19 cellular contexts compared by ENCODE assay signal in genomic region chr5:165502893-165503696, GRCh38.
DNase-seq lines count a peak whose midpoint lies in the region; ATAC-seq and TF ChIP-seq lines count a peak whose summit lies in the region.
"Had no signal": no experiment of that assay in that cellular context is flagged by ENCODE, and none has a peak within 500 bp of the region (broad histone marks: within the 10 kb centered on the region; RNA-seq: fewer than 3 reads in every experiment).

No MANE protein-coding gene starts in this region.

- H3K79me2 ChIP-seq in H9 (ENCODE audit: insufficient read depth, low read length), result no peaks in the 10 kb centered on the region

- H3K4me2 ChIP-seq in H9 (ENCODE audit: insufficient read depth, insufficient read length, low read length), result no peak overlapping the region

- no peaks in the 10 kb centered on the region for H3K79me1 ChIP-seq in H9 (ENCODE audit: insufficient read depth, low read depth, low read length, poor library complexity, severe bottlenecking)

- no CpG with 5 or more reads among the region's 11 CpGs for WGBS in H9 (ENCODE audit: extremely low coverage, insufficient read length, low lambda C conversion rate)

- no peaks in the 10 kb centered on the region for H3K23me2 ChIP-seq in H9 (ENCODE audit: insufficient read length, low read depth, low read length, poor library complexity, severe bottlenecking)

- no peak overlapping the region for H4K8ac ChIP-seq in H9 (replicated peaks; ENCODE audit: insufficient read length, low read depth, low read length)

- no peak overlapping the region for H2BK15ac ChIP-seq in H9 (ENCODE audit: low read depth, low read length)

- H3K4ac ChIP-seq in H9 (ENCODE audit: low read depth, low read length), result no peak overlapping the region

- H3K56ac ChIP-seq in H9 (ENCODE audit: insufficient read length, low read depth, low read length), result no peak overlapping the region

- H3K14ac ChIP-seq in H9 (ENCODE audit: insufficient read depth, low read length), result no peak overlapping the region

- H3K4me1 ChIP-seq in H9 (ENCODE audit: insufficient read depth, low read length) (no peaks in the 10 kb centered on the region; the same call in 1 of the 2 replicates), RWPE2 (ENCODE audit: insufficient read depth, poor library complexity, severe bottlenecking) (no peaks in the 10 kb centered on the region)
- H3K4me1 ChIP-seq: pancreas had no signal

- no peak overlapping the region for H2BK20ac ChIP-seq in H9 (ENCODE audit: low read depth, low read length, poor library complexity, severe bottlenecking)

- DNase-seq in H9, result no peak
- DNase-seq in RWPE2 (ENCODE audit: low spot score), result no peak
- no peak for DNase-seq in endothelial cell (ENCODE audit: low spot score)
- DNase-seq in omental fat pad (ENCODE audit: low spot score), result no peak
- no peak for DNase-seq in naive thymus-derived CD8-positive, alpha-beta T cell
- DNase-seq in HK-2 (ENCODE audit: unreplicated experiment), result no peak
- DNase-seq in activated CD8-positive, alpha-beta memory T cell treated with anti-CD3 and anti-CD28 coated beads for 24 hours, result no peak
- DNase-seq: activated CD8-positive, alpha-beta memory T cell treated with anti-CD3 and anti-CD28 coated beads, Interleukin-2, amount 50 U/mL, for 4 hours; activated naive CD4-positive, alpha-beta T cell treated with anti-CD3 and anti-CD28 coated beads, Interleukin-2, amount 50 U/mL, for 16 hours; NCI-H1092 treated with DMSO at 0.1 percent for 48 hours; NCI-H345; pancreas; stimulated activated naive CD4-positive, alpha-beta T cell; SW 1271 had no signal

- H2BK120ac ChIP-seq in H9 (ENCODE audit: low read depth, low read length, poor library complexity, severe bottlenecking), result no peak overlapping the region

- no peak overlapping the region for H3K27ac ChIP-seq in H9 (ENCODE audit: insufficient read length, low read depth, low read length)
- H3K27ac ChIP-seq in RWPE2 (ENCODE audit: poor library complexity, severe bottlenecking), result no peak overlapping the region
- H3K27ac ChIP-seq: cardiac muscle cell, pancreas had no signal

- H3K27me3 ChIP-seq in H9 (ENCODE audit: insufficient read depth, low read length), result no peaks in the 10 kb centered on the region
- peaks cover 14% of the 10 kb centered on the region for H3K27me3 ChIP-seq in RWPE2 (ENCODE audit: insufficient read depth, poor library complexity, severe bottlenecking)
- H3K27me3 ChIP-seq: cardiac muscle cell, pancreas had no signal

- H3K18ac ChIP-seq in H9 (ENCODE audit: insufficient read length, low read depth, low read length), result no peak overlapping the region

- no peak overlapping the region for H2BK12ac ChIP-seq in H9 (ENCODE audit: insufficient read length, low read depth, low read length)

- no peaks in the 10 kb centered on the region for H3K27me3 Mint-ChIP-seq in H9 (ENCODE audit: low read depth)
- H3K27me3 Mint-ChIP-seq in endothelial cell (ENCODE audit: unreplicated experiment), result no peaks in the 10 kb centered on the region
- no peaks in the 10 kb centered on the region for H3K27me3 Mint-ChIP-seq in naive thymus-derived CD8-positive, alpha-beta T cell

- H3K4me1 Mint-ChIP-seq in H9 (peaks cover 10 to 12% of the 10 kb centered on the region in 2 experiments), endothelial cell (ENCODE audit: unreplicated experiment) (peaks cover 20% of the 10 kb centered on the region)
- H3K4me1 Mint-ChIP-seq in naive thymus-derived CD8-positive, alpha-beta T cell, result no peaks in the 10 kb centered on the region

- no peak overlapping the region for H4K5ac ChIP-seq in H9 (ENCODE audit: insufficient read length, low read depth, low read length)

- TF ChIP-seq CTCF in H9 (conservative IDR thresholded peaks at IDR 0.05) (no peak), RWPE2 (IDR thresholded peaks at IDR 0.05; ENCODE audit: poor library complexity, severe bottlenecking) (no peak), endothelial cell (IDR thresholded peaks at IDR 0.05; ENCODE audit: unreplicated experiment) (no peak), omental fat pad (IDR thresholded peaks at IDR 0.05) (no peak)

- H2AFZ ChIP-seq in H9 (ENCODE audit: low read length), result no peak overlapping the region

- H4K91ac ChIP-seq in H9 (ENCODE audit: insufficient read length, low read depth, low read length), result no peak overlapping the region

- H3K9me3 Mint-ChIP-seq in H9, result peaks cover 10 to 13% of the 10 kb centered on the region in 2 experiments
- H3K9me3 Mint-ChIP-seq in endothelial cell (ENCODE audit: unreplicated experiment), result peaks cover under 1% of the 10 kb centered on the region
- peaks cover 0 to 19% (median 3%) of the 10 kb centered on the region in 9 donors for H3K9me3 Mint-ChIP-seq in naive thymus-derived CD8-positive, alpha-beta T cell

- H2BK5ac ChIP-seq in H9 (ENCODE audit: insufficient read length, low read length), result no peak overlapping the region

- POLR2A ChIA-PET in naive thymus-derived CD8-positive, alpha-beta T cell (lab: Charles Lee), result no interaction called here

- no peak for TF ChIP-seq POLR2A in GM18505 (IDR thresholded peaks at IDR 0.05; ENCODE audit: borderline replicate concordance, extremely low read depth, insufficient read depth, insufficient read length)

- H3K4me3 Mint-ChIP-seq in H9, result 0 out of 5 replicates have a peak overlapping the region, but pooled peaks of 1 of the 2 experiments have one; percentile 34
- no peak overlapping the region for H3K4me3 Mint-ChIP-seq in endothelial cell (ENCODE audit: unreplicated experiment)
- no peak overlapping the region for H3K4me3 Mint-ChIP-seq in naive thymus-derived CD8-positive, alpha-beta T cell
- H3K4me3 Mint-ChIP-seq: mesothelial cell of epicardium had no signal

- H3K27ac Mint-ChIP-seq in H9, result peak overlapping the region in 2 of 3 experiments; percentile 0 to 44; a peak in 3 of 7 replicates
- H3K27ac Mint-ChIP-seq in endothelial cell (ENCODE audit: unreplicated experiment), result peak overlapping the region; percentile 83
- no peak overlapping the region for H3K27ac Mint-ChIP-seq in naive thymus-derived CD8-positive, alpha-beta T cell
- H3K27ac Mint-ChIP-seq: mesothelial cell of epicardium had no signal

- no peaks in the 10 kb centered on the region for H3K36me3 ChIP-seq in RWPE2 (ENCODE audit: low read depth)
- H3K36me3 ChIP-seq: cardiac muscle cell, pancreas had no signal

- H4K20me1 ChIP-seq in H9 (ENCODE audit: control insufficient read depth, insufficient read depth, insufficient read length), result no peaks in the 10 kb centered on the region

- peak overlapping the region; percentile 8 for H3K4me3 ChIP-seq in RWPE2 (ENCODE audit: severe bottlenecking)
- H3K4me3 ChIP-seq: cardiac muscle cell had no signal

- H3K9ac ChIP-seq in H9 (ENCODE audit: extremely low read depth, insufficient read length, low read length), result no peak overlapping the region

- ATAC-seq in RWPE2 (ENCODE audit: low read depth), result peak; percentile 36
- ATAC-seq in omental fat pad (ENCODE audit: low FRiP score), result peak; percentile 51
- no peak for ATAC-seq in naive thymus-derived CD8-positive, alpha-beta T cell
- ATAC-seq in GM18505 (IDR thresholded peaks at IDR 0.05; ENCODE audit: unreplicated experiment), result no peak
- ATAC-seq: activated CD4-positive, CD25-positive, alpha-beta regulatory T cell treated with anti-CD3 and anti-CD28 coated beads, Interleukin-2, amount 50 U/mL, for 24 hours; HepG2; pancreas had no signal

- H3T11ph ChIP-seq in H9 (ENCODE audit: low read length), result no peak overlapping the region

- H3K36me3 Mint-ChIP-seq in H9 (ENCODE audit: insufficient read depth in 1 of 3, low read depth in 3 of 3) (peaks cover 2 to 15% (median 4%) of the 10 kb centered on the region in 3 experiments), endothelial cell (ENCODE audit: low read depth, unreplicated experiment) (no peaks in the 10 kb centered on the region)
- H3K36me3 Mint-ChIP-seq in naive thymus-derived CD8-positive, alpha-beta T cell, result no peaks in the 10 kb centered on the region

- H3K23ac ChIP-seq in H9 (ENCODE audit: insufficient read length, low read depth, low read length), result no peak overlapping the region

- no peaks in the 10 kb centered on the region for H3K9me3 ChIP-seq in H9 (ENCODE audit: control insufficient read depth, low read depth, low read length)
- H3K9me3 ChIP-seq in RWPE2 (ENCODE audit: severe bottlenecking), result peaks cover 3% of the 10 kb centered on the region
- H3K9me3 ChIP-seq: pancreas had no signal

- H2AK5ac ChIP-seq in H9 (ENCODE audit: insufficient read length, low read length), result no peak overlapping the region

Comparison
In these comparisons a context has a peak if more than half of its experiments do, and no peak if none do; other contexts are left out.
1. H3K27ac Mint-ChIP-seq: peak in H9 (2 of 3) and endothelial cell (single experiment); none in naive thymus-derived CD8-positive, alpha-beta T cell (0 of 10).
2. ATAC-seq: peak in RWPE2 (single experiment) and omental fat pad (single experiment); none in naive thymus-derived CD8-positive, alpha-beta T cell (0 of 2) and GM18505 (single experiment).